Comparison of ENCODE assay signal across 1 cellular context in genomic region chr1:45521413-45522323, GRCh38.
A peak's percentile ranks its signal among the peaks of the same experiment; 100 is the strongest.
TF ChIP-seq lines count a peak whose summit lies in the region.

Gene PRDX1, minus strand, starts transcription at chr1:45521884. Its CDS starts 2,841 bp downstream, at chr1:45519043.

TF ChIP-seq in K562, 482 proteins besides CTCF, POLR2A, EP300 and RAD21 (continued from another document and continues in another):
- TF ChIP-seq RREB1 (CRISPR knock-in tag; IDR thresholded peaks at IDR 0.05) (peak; percentile 64; the same call in 1 of the 2 replicates), DLX4 (CRISPR knock-in tag; IDR thresholded peaks at IDR 0.05) (no peak), CAMTA2 (CRISPR knock-in tag; conservative IDR thresholded peaks at IDR 0.05) (0 out of 2 replicates have a peak, but pooled peaks have one; percentile 63), MYNN (IDR thresholded peaks at IDR 0.05) (peak; percentile 34; the same call in 1 of the 2 replicates), MYNN (CRISPR knock-in tag; IDR thresholded peaks at IDR 0.05) (no peak), TAF1 (IDR thresholded peaks at IDR 0.05; ENCODE audit: control insufficient read depth, extremely low read depth, insufficient read depth, low read length, severe bottlenecking) (peak; percentile 100), TCF7 (IDR thresholded peaks at IDR 0.05; ENCODE audit: borderline replicate concordance) (peak; percentile 50; the same call in 1 of the 2 replicates), MAX (CRISPR knock-in tag; IDR thresholded peaks at IDR 0.05) (peak; percentile 89), MTF1 (CRISPR knock-in tag; IDR thresholded peaks at IDR 0.05; ENCODE audit: borderline replicate concordance) (no peak), CBX8 (IDR thresholded peaks at IDR 0.05; ENCODE audit: borderline replicate concordance, extremely low read depth, low read depth, low read length, poor library complexity, severe bottlenecking) (no peak), RUNX1 (IDR thresholded peaks at IDR 0.05; ENCODE audit: low read depth) (peak; percentile 61; the same call in 1 of the 2 replicates), ADNP (tag; IDR thresholded peaks at IDR 0.05) (no peak), NCOR1 (IDR thresholded peaks at IDR 0.05) (peak; percentile 87), HES1 (IDR thresholded peaks at IDR 0.05; ENCODE audit: low read depth) (no peak), DMBX1 (CRISPR knock-in tag; IDR thresholded peaks at IDR 0.05; ENCODE audit: borderline replicate concordance) (no peak; the same call in 1 of the 2 replicates), NFIX (CRISPR knock-in tag; IDR thresholded peaks at IDR 0.05; ENCODE audit: low read depth) (no peak), NR2C2 (CRISPR knock-in tag; IDR thresholded peaks at IDR 0.05) (peak; percentile 88), NR2C2 (tag; IDR thresholded peaks at IDR 0.05) (peak; percentile 36), KLF13 (tag; IDR thresholded peaks at IDR 0.05; ENCODE audit: borderline replicate concordance, low read depth) (peak; percentile 68), TRIM28 (IDR thresholded peaks at IDR 0.05) (peak; percentile 54; the same call in 1 of the 2 replicates), ZBTB43 (CRISPR knock-in tag; IDR thresholded peaks at IDR 0.05) (no peak; the same call in none of the 2 replicates), CBFA2T3 (IDR thresholded peaks at IDR 0.05) (peak; percentile 44), ZNF507 (tag; conservative IDR thresholded peaks at IDR 0.05) (no peak), BRCA1 (IDR thresholded peaks at IDR 0.05) (no peak), BRCA1 (CRISPR knock-in tag; IDR thresholded peaks at IDR 0.05) (0 out of 2 replicates have a peak, but pooled peaks have one; percentile 28), ZZZ3 (IDR thresholded peaks at IDR 0.05) (no peak), SNAPC5 (CRISPR knock-in tag; IDR thresholded peaks at IDR 0.05) (no peak), POLR3G (IDR thresholded peaks at IDR 0.05; ENCODE audit: extremely low read depth, insufficient read length, insufficient replicate concordance) (no peak), BRD4 (IDR thresholded peaks at IDR 0.05) (peak; percentile 88), ZNF707 (CRISPR knock-in tag; conservative IDR thresholded peaks at IDR 0.05) (no peak), CCAR2 (IDR thresholded peaks at IDR 0.05; ENCODE audit: low read depth, low read length) (no peak), ARNT (IDR thresholded peaks at IDR 0.05) (peak in 1 of 2 experiments; percentile 17; a peak in 1 of 4 replicates), GATAD2B (IDR thresholded peaks at IDR 0.05; ENCODE audit: borderline replicate concordance) (peak; percentile 44; the same call in 1 of the 2 replicates), TSC22D4 (tag; IDR thresholded peaks at IDR 0.05) (no peak), SREBF1 (IDR thresholded peaks at IDR 0.05; ENCODE audit: borderline replicate concordance, low read depth, low read length) (no peak; the same call in 1 of the 2 replicates), ZBTB49 (CRISPR knock-in tag; IDR thresholded peaks at IDR 0.05; ENCODE audit: borderline replicate concordance) (0 out of 2 replicates have a peak, but pooled peaks have one; percentile 37), ZNF280A (IDR thresholded peaks at IDR 0.05; ENCODE audit: low read depth, partially characterized antibody) (no peak), POLR2G (IDR thresholded peaks at IDR 0.05; ENCODE audit: low read depth, low read length) (peak; percentile 100), ZKSCAN8 (CRISPR knock-in tag; IDR thresholded peaks at IDR 0.05) (no peak), CHCHD3 (CRISPR knock-in tag; IDR thresholded peaks at IDR 0.05) (peak; percentile 86; the same call in 1 of the 2 replicates), ZNF407 (IDR thresholded peaks at IDR 0.05; ENCODE audit: low read depth) (no peak; the same call in 1 of the 2 replicates), GABPB1 (CRISPR knock-in tag; IDR thresholded peaks at IDR 0.05) (peak; percentile 85), ZC3H4 (CRISPR knock-in tag; IDR thresholded peaks at IDR 0.05; ENCODE audit: borderline replicate concordance) (peak; percentile 91), SRSF7 (optimal IDR thresholded peaks at IDR 0.05; ENCODE audit: low read depth, low read length) (no peak)
